In genomic region chr17:6374761-6375312, GRCh38 we compare ENCODE assay signal across 8 cellular contexts.
DNase-seq lines count a peak whose midpoint lies in the region; ATAC-seq and TF ChIP-seq lines count a peak whose summit lies in the region.

No MANE protein-coding gene starts in this region.

- WGBS in gastroesophageal sphincter (ENCODE audit: low coverage in 1 of 2), 2 donors: 20% methylated on average over 1 to 2 of the region's 14 CpGs

- TF ChIP-seq CTCF in AG04450 (IDR thresholded peaks at IDR 0.05; ENCODE audit: low read depth, low read length): no peak
- no peak for TF ChIP-seq CTCF in astrocyte of the spinal cord (IDR thresholded peaks at IDR 0.05; ENCODE audit: low read depth, low read length)
- no peak for TF ChIP-seq CTCF in neural crest cell (conservative IDR thresholded peaks at IDR 0.05)
- no peak for TF ChIP-seq CTCF in gastroesophageal sphincter (IDR thresholded peaks at IDR 0.05)

- in situ Hi-C loops in astrocyte of the spinal cord (cut with HindIII; ENCODE audit: low sequenced_read_pairs): no loop called here

- no peak for TF ChIP-seq POLR2A in gastroesophageal sphincter (IDR thresholded peaks at IDR 0.05)

- POLR2A ChIA-PET in AG04450 (lab: Yijun Ruan, JAX): no interaction called here

- CTCF ChIA-PET in AG04450 (lab: Charles Lee): no interaction called here

- no peak for TF ChIP-seq EP300 in gastroesophageal sphincter (IDR thresholded peaks at IDR 0.05)

- peaks cover 9% of the 10 kb centered on the region for H3K9me3 ChIP-seq in AG04450 (ENCODE audit: control insufficient read depth, insufficient read depth, low read length)
- H3K9me3 ChIP-seq in gastroesophageal sphincter: peaks cover 0 to 16% (median 0%) of the 10 kb centered on the region in 3 donors

- H3K27me3 ChIP-seq in AG04450 (ENCODE audit: control insufficient read depth, insufficient read depth, low read length) (no peaks in the 10 kb centered on the region), gastroesophageal sphincter (peaks cover 41% of the 10 kb centered on the region)

- peak overlapping the region; percentile 27 for H3K4me3 Mint-ChIP-seq in neural crest cell

- H3K36me3 ChIP-seq in gastroesophageal sphincter: no peaks in the 10 kb centered on the region

- H3K27ac ChIP-seq in AG04450 (ENCODE audit: low read depth, low read length) (peak overlapping the region; percentile 31), gastroesophageal sphincter (no peak overlapping the region)

- no peaks in the 10 kb centered on the region for H3K4me1 ChIP-seq in gastroesophageal sphincter

- H3K27me3 Mint-ChIP-seq in neural crest cell (ENCODE audit: low read depth): peaks cover 5% of the 10 kb centered on the region

- DNase-seq in AG04450 (ENCODE audit: low read depth, low spot score): no peak
- peak; percentile 64 for DNase-seq in NCI-H226
- DNase-seq in astrocyte of the spinal cord (ENCODE audit: low read depth, low spot score): peak; percentile 66
- peak; percentile 28 for DNase-seq in neural crest cell (ENCODE audit: low read depth, low spot score)
- no peak for DNase-seq in inferior parietal cortex (ENCODE audit: extremely low spot score)
- no peak for DNase-seq in NCI-H2196 treated with DMSO at 0.1 percent for 48 hours (lab: John Stamatoyannopoulos, UW; ENCODE audit: unreplicated experiment)

- H3K27ac Mint-ChIP-seq in neural crest cell (ENCODE audit: unreplicated experiment): peak overlapping the region; percentile 17

- H3K4me3 ChIP-seq in AG04450 (ENCODE audit: low read depth, low read length) (0 out of 2 replicates have a peak overlapping the region, but pooled peaks have one; percentile 20), astrocyte of the spinal cord (ENCODE audit: low read depth, low read length) (no peak overlapping the region), gastroesophageal sphincter (no peak overlapping the region)

- H3K36me3 Mint-ChIP-seq in neural crest cell (ENCODE audit: low read depth): no peaks in the 10 kb centered on the region

- peaks cover 3% of the 10 kb centered on the region for H3K9me3 Mint-ChIP-seq in neural crest cell

- no peak for ATAC-seq in GM19324 (IDR thresholded peaks at IDR 0.05; ENCODE audit: low FRiP score, unreplicated experiment)
- ATAC-seq in gastroesophageal sphincter: no peak

- peaks cover 31% of the 10 kb centered on the region for H3K4me1 Mint-ChIP-seq in neural crest cell

Comparison
In these comparisons a context has a peak if more than half of its experiments do, and no peak if none do; other contexts are left out.
1. DNase-seq: peak in NCI-H226 (single experiment), astrocyte of the spinal cord (single experiment) and neural crest cell (single experiment); none in AG04450 (single experiment), inferior parietal cortex (single experiment) and NCI-H2196 treated with DMSO at 0.1 percent for 48 hours (single experiment).